ENCODE assay signal across 14 cellular contexts in the genomic region with DNA sequence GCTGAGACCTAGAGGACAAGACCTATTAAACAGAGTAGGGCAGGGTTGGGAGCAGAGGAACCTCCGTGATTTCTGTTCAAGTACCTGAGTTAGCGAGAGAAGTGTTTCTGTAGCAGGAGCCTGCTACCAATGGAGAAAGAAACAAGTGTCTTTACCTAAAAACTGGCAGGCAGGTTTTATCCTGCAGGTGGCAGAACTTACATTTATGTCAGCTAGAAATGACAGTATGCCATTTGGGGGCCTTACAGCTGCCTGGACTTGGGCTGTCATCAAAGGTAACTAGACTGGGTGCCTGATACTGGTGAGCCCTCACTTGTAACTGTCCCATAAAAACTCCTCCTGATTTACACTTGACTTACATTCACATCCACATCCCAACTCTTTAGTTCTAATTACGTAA.
DNase-seq lines count a peak whose midpoint lies in the region; ATAC-seq and TF ChIP-seq lines count a peak whose summit lies in the region.
"Had no signal": no experiment of that assay in that cellular context is flagged by ENCODE, and none has a peak within 500 bp of the region (broad histone marks: within the 10 kb centered on the region; RNA-seq: fewer than 3 reads in every experiment).

No MANE protein-coding gene starts in this region.

- no peaks in the 10 kb centered on the region for H3K4me1 ChIP-seq in psoas muscle
- H3K4me1 ChIP-seq: BLaER1 had no signal

- 80 to 91% (median 90%) methylated on average over 3 of the region's 3 CpGs for WGBS in psoas muscle, 3 donors

- H3K36me3 ChIP-seq in psoas muscle (ENCODE audit: insufficient read depth in 1 of 2, low read depth in 1 of 2), result no peaks in the 10 kb centered on the region
- H3K36me3 ChIP-seq: BLaER1 had no signal

- no peak overlapping the region for H3K4me3 ChIP-seq in psoas muscle
- H3K4me3 ChIP-seq: BLaER1 had no signal

- intact Hi-C loops in psoas muscle (cut with DNase I), result no loop called here

- in situ Hi-C loops in SK-MEL-5 (cut with HindIII; ENCODE audit: low pct_unique_long_range_greater_than_20kb, low sequenced_read_pairs), result no loop called here

- DNase-seq in ELF-1 (ENCODE audit: low read depth, low spot score) (peak; percentile 14), SK-MEL-5 (ENCODE audit: low read depth, low spot score) (peak; percentile 58), kidney tubule cell (ENCODE audit: low spot score) (peak; percentile 16), GM20000 (ENCODE audit: low spot score) (no peak), DMS 273 (lab: John Stamatoyannopoulos, UW; ENCODE audit: unreplicated experiment) (no peak), psoas muscle (no peak)
- DNase-seq: activated naive CD4-positive, alpha-beta T cell treated with Interleukin-2 at 50 U/mL for 16 hours; immature natural killer cell; NCI-H2227 treated with DMSO at 0.1 percent for 48 hours; retina; stimulated activated CD4-positive, alpha-beta T cell treated with anti-CD3 and anti-CD28 coated beads, Interleukin-4, amount 100 ng/mL, for 4 hours had no signal

- H3K9me3 ChIP-seq in psoas muscle, result no peaks in the 10 kb centered on the region
- H3K9me3 ChIP-seq: BLaER1 had no signal

- H3K27me3 ChIP-seq in psoas muscle (ENCODE audit: insufficient read depth in 3 of 3, low read length in 2 of 3), result no peaks in the 10 kb centered on the region
- H3K27me3 ChIP-seq: BLaER1 had no signal

- ATAC-seq in GM21717 (IDR thresholded peaks at IDR 0.05; ENCODE audit: unreplicated experiment), result peak; percentile 49
- ATAC-seq in GM19324 (IDR thresholded peaks at IDR 0.05; ENCODE audit: low FRiP score, unreplicated experiment), result no peak
- no peak for ATAC-seq in psoas muscle

- TF ChIP-seq CTCF in GM20000 (IDR thresholded peaks at IDR 0.05; ENCODE audit: extremely low read depth, missing control alignments) (no peak), psoas muscle (IDR thresholded peaks at IDR 0.05) (no peak)

- no peak overlapping the region for H3K27ac ChIP-seq in psoas muscle
- H3K27ac ChIP-seq: BLaER1 had no signal

Comparison
In these comparisons a context has a peak if more than half of its experiments do, and no peak if none do; other contexts are left out.
1. DNase-seq: peak in ELF-1 (single experiment), SK-MEL-5 (single experiment) and kidney tubule cell (single experiment); none in GM20000 (single experiment), DMS 273 (single experiment) and psoas muscle (0 of 2).